7 cellular contexts compared by ENCODE assay signal in genomic region chr3:129189793-129190192, GRCh38. TPM values are rescaled to one million over a fixed set of nuclear protein-coding genes. Genes with fewer than 3 reads are reported as not detected.
DNase-seq lines count a peak whose midpoint lies in the region; ATAC-seq, FAIRE-seq and TF ChIP-seq lines count a peak whose summit lies in the region.
"Not testable (repeated sequence)": the region's sequence is repeated elsewhere in the genome, so short reads cannot be mapped to it uniquely, and the experiment has no call there.

No MANE protein-coding gene starts in this region.

- in situ Hi-C loops in gastrocnemius medialis (cut with MboI; ENCODE audit: low sequenced_read_pairs in 4 of 4), result not testable (repeated sequence)

- intact Hi-C loops in endothelial cell of umbilical vein (cut with micrococcal nuclease); gastrocnemius medialis (cut with DNase I; ENCODE audit: low total_unique reads): not testable (repeated sequence)

- H3K36me3 ChIP-seq in KMS-11 (ENCODE audit: insufficient read depth); OCI-LY3 (replicated peaks; ENCODE audit: low read depth, low read length); WERI-Rb-1; endothelial cell of umbilical vein (ENCODE audit: control insufficient read depth in 2 of 2, extremely low read depth in 1 of 2, insufficient read depth in 2 of 2, low read length in 2 of 2); gastrocnemius medialis: not testable (repeated sequence)

- not testable (repeated sequence) for H3K9ac ChIP-seq in KMS-11; endothelial cell of umbilical vein (replicated peaks; ENCODE audit: extremely low read depth, insufficient read depth, low read length)
- peak overlapping the region; percentile 37; the same call in 1 of the 2 replicates for H3K9ac ChIP-seq in OCI-LY3 (ENCODE audit: low read length)

- H3K9me1 ChIP-seq in endothelial cell of umbilical vein (replicated peaks; ENCODE audit: control insufficient read depth, extremely low read depth, insufficient read depth, low read length), result not testable (repeated sequence)

- peaks cover 54% of the 10 kb centered on the region for H3K4me1 ChIP-seq in KMS-11 (ENCODE audit: low read depth, poor library complexity, severe bottlenecking)
- peaks cover 52% of the 10 kb centered on the region for H3K4me1 ChIP-seq in OCI-LY3 (ENCODE audit: low read length)
- H3K4me1 ChIP-seq in endothelial cell of umbilical vein (ENCODE audit: control insufficient read depth, extremely low read depth, insufficient read depth, low read length), result not testable (repeated sequence)
- peaks cover 28 to 48% of the 10 kb centered on the region in 2 donors for H3K4me1 ChIP-seq in gastrocnemius medialis

- H3K27me3 ChIP-seq in KMS-11 (ENCODE audit: insufficient read depth, low read depth); OCI-LY3 (ENCODE audit: low read depth, low read length); WERI-Rb-1 (ENCODE audit: insufficient read depth, low read depth, severe bottlenecking); endothelial cell of umbilical vein (ENCODE audit: control insufficient read depth in 2 of 2, insufficient read depth in 2 of 2, low read length in 2 of 2); gastrocnemius medialis: not testable (repeated sequence)

- peak overlapping the region; percentile 73; the same call in 1 of the 2 replicates for H3K27ac ChIP-seq in KMS-11
- H3K27ac ChIP-seq in OCI-LY3 (ENCODE audit: low read length), result peak overlapping the region; percentile 94
- not testable (repeated sequence) for H3K27ac ChIP-seq in WERI-Rb-1; endothelial cell of umbilical vein (ENCODE audit: insufficient read depth, low read depth, low read length)
- peak overlapping the region in 3 of 4 donors; percentile 18 to 100 (median 96) for H3K27ac ChIP-seq in gastrocnemius medialis

- peak; percentile 10 for DNase-seq in Daoy (ENCODE audit: low read depth)
- DNase-seq in WERI-Rb-1, result peak; percentile 24
- DNase-seq in astrocyte of the hippocampus (ENCODE audit: low read depth, low spot score), result peak; percentile 51
- DNase-seq in endothelial cell of umbilical vein (ENCODE audit: low read depth, low spot score); gastrocnemius medialis: not testable (repeated sequence)

- not testable (repeated sequence) for H2AFZ ChIP-seq in KMS-11 (ENCODE audit: low read depth); OCI-LY3 (ENCODE audit: low read depth, low read length); endothelial cell of umbilical vein (ENCODE audit: low read depth, low read length)

- H3K79me2 ChIP-seq in KMS-11 (ENCODE audit: insufficient read depth, low read depth); endothelial cell of umbilical vein (ENCODE audit: control insufficient read depth, insufficient read depth, low read length): not testable (repeated sequence)
- peaks cover 21% of the 10 kb centered on the region for H3K79me2 ChIP-seq in OCI-LY3 (ENCODE audit: low read length)

- not testable (repeated sequence) for H3K9me3 ChIP-seq in OCI-LY3 (ENCODE audit: insufficient read depth, low read length); WERI-Rb-1 (ENCODE audit: severe bottlenecking); endothelial cell of umbilical vein (replicated peaks; ENCODE audit: control insufficient read depth, insufficient read depth, low read length); gastrocnemius medialis

- CTCF ChIA-PET in endothelial cell of umbilical vein (lab: Charles Lee), result not testable (repeated sequence)

- ATAC-seq in gastrocnemius medialis, result not testable (repeated sequence)

- not testable (repeated sequence) for TF ChIP-seq POLR2A in endothelial cell of umbilical vein (IDR thresholded peaks at IDR 0.05; ENCODE audit: low read depth, low read length); gastrocnemius medialis (IDR thresholded peaks at IDR 0.05)

- H4K20me1 ChIP-seq in KMS-11 (ENCODE audit: insufficient read depth); OCI-LY3 (ENCODE audit: insufficient read depth, low read length); endothelial cell of umbilical vein (replicated peaks; ENCODE audit: control insufficient read depth, extremely low read depth, insufficient read depth, low read length): not testable (repeated sequence)

- FAIRE-seq in endothelial cell of umbilical vein (lab: Jason Lieb, UNC), result peak; percentile 95

- TF ChIP-seq CTCF in KMS-11 (conservative IDR thresholded peaks at IDR 0.05; ENCODE audit: low read depth, low read length); OCI-LY3 (IDR thresholded peaks at IDR 0.05; ENCODE audit: low read depth, low read length); WERI-Rb-1 (IDR thresholded peaks at IDR 0.05; ENCODE audit: low read depth, low read length); endothelial cell of umbilical vein (IDR thresholded peaks at IDR 0.05; ENCODE audit: extremely low read depth in 1 of 2, insufficient read depth in 1 of 2, low read depth in 1 of 2, low read length in 2 of 2); gastrocnemius medialis (IDR thresholded peaks at IDR 0.05 in 4 of 5, conservative IDR thresholded peaks at IDR 0.05 in 1 of 5): not testable (repeated sequence)

- peak overlapping the region; percentile 52; the same call in 1 of the 2 replicates for H3K4me2 ChIP-seq in KMS-11
- peak overlapping the region; percentile 56 for H3K4me2 ChIP-seq in OCI-LY3 (ENCODE audit: low read length)
- H3K4me2 ChIP-seq in endothelial cell of umbilical vein (ENCODE audit: insufficient read depth, low read length), result not testable (repeated sequence)

- POLR2A ChIA-PET in endothelial cell of umbilical vein (lab: Charles Lee), result not testable (repeated sequence)

- not testable (repeated sequence) for BruUV-seq in endothelial cell of umbilical vein (replicated peaks; lab: Mats Ljungman, UMichigan)

- not testable (repeated sequence) for H3K4me3 ChIP-seq in KMS-11 (IDR thresholded peaks at IDR 0.05; ENCODE audit: insufficient read depth, low read depth, low read length); WERI-Rb-1 (ENCODE audit: low read depth, low read length); endothelial cell of umbilical vein (replicated peaks in 1 of 3; ENCODE audit: insufficient read depth in 1 of 3, low read depth in 1 of 3, low read length in 3 of 3); gastrocnemius medialis
- H3K4me3 ChIP-seq in OCI-LY3 (ENCODE audit: low read length), result peak overlapping the region; percentile 10; the same call in 1 of the 2 replicates

- dilution Hi-C loops in endothelial cell of umbilical vein (cut with MboI; ENCODE audit: extremely low pct_ligation_motif_present, low sequenced_read_pairs), result not testable (repeated sequence)

RNA-seq across cellular contexts. Expression of gene CNBP, which starts 6.1 kb away (rescaled TPM):
- 520 and 547 TPM in 2 replicates for total RNA-seq in Daoy (2014; rRNA removed; shearing (Covaris generic))
- total RNA-seq in endothelial cell of umbilical vein (197 and 205 TPM in 2 replicates), gastrocnemius medialis (1,000 to 10,000 TPM in 2 of 4 donors, 100 to 1,000 TPM in 2; 784 to 1,263 (median 979) TPM)
- polyA plus RNA-seq in endothelial cell of umbilical vein, result 152 and 196 TPM in 2 replicates
- 245 and 261 TPM in 2 replicates for polyA plus RNA-seq in endothelial cell of umbilical vein (2011; cell fraction: cytosol; rRNA removed)
- polyA plus RNA-seq in endothelial cell of umbilical vein (2011; cell fraction: nucleus; rRNA removed), result 110 and 143 TPM in 2 replicates
- polyA plus RNA-seq in endothelial cell of umbilical vein (2012), result 185 and 265 TPM in 2 replicates
- polyA minus RNA-seq in endothelial cell of umbilical vein, result 209 and 214 TPM in 2 replicates
- 226 TPM for polyA minus RNA-seq in endothelial cell of umbilical vein (2011; cell fraction: cytosol; rRNA and poly(A)+ RNA removed)
- polyA minus RNA-seq in endothelial cell of umbilical vein (2011; cell fraction: nucleus; rRNA and poly(A)+ RNA removed), result 47.3 and 58.8 TPM in 2 replicates

RNA-seq across cellular contexts. Expression of gene ISY1, which starts 28.9 kb away (rescaled TPM):
- 65.7 and 91.0 TPM in 2 replicates for total RNA-seq in Daoy (2014; rRNA removed; shearing (Covaris generic))
- 50.6 and 59.4 TPM in 2 replicates for total RNA-seq in endothelial cell of umbilical vein
- 50.7 and 65.1 TPM in 2 replicates for polyA plus RNA-seq in endothelial cell of umbilical vein
- 48.7 and 49.6 TPM in 2 replicates for polyA plus RNA-seq in endothelial cell of umbilical vein (2011; cell fraction: cytosol; rRNA removed)
- 16.5 and 18.1 TPM in 2 replicates for polyA plus RNA-seq in endothelial cell of umbilical vein (2011; cell fraction: nucleus; rRNA removed)
- polyA plus RNA-seq in endothelial cell of umbilical vein (2012), result 31.5 and 48.7 TPM in 2 replicates
- polyA minus RNA-seq in endothelial cell of umbilical vein, result 20.0 and 22.6 TPM in 2 replicates
- polyA minus RNA-seq in endothelial cell of umbilical vein (2011; cell fraction: cytosol; rRNA and poly(A)+ RNA removed), result 25.5 TPM
- polyA minus RNA-seq in endothelial cell of umbilical vein (2011; cell fraction: nucleus; rRNA and poly(A)+ RNA removed), result 7.5 and 12.3 TPM in 2 replicates
- total RNA-seq in gastrocnemius medialis, result 10 to 100 TPM; 19.6 to 34.9 (median 22.3) TPM

RNA-seq across cellular contexts. Expression of gene COPG1, which starts 59.6 kb away (rescaled TPM):
- 215 and 218 TPM in 2 replicates for total RNA-seq in Daoy (2014; rRNA removed; shearing (Covaris generic))
- 202 and 203 TPM in 2 replicates for total RNA-seq in endothelial cell of umbilical vein
- polyA plus RNA-seq in endothelial cell of umbilical vein, result 112 and 113 TPM in 2 replicates
- 114 and 134 TPM in 2 replicates for polyA plus RNA-seq in endothelial cell of umbilical vein (2011; cell fraction: cytosol; rRNA removed)
- 170 and 176 TPM in 2 replicates for polyA plus RNA-seq in endothelial cell of umbilical vein (2011; cell fraction: nucleus; rRNA removed)
- polyA plus RNA-seq in endothelial cell of umbilical vein (2012), result 166 and 187 TPM in 2 replicates
- polyA minus RNA-seq in endothelial cell of umbilical vein, result 280 and 310 TPM in 2 replicates
- 97.3 TPM for polyA minus RNA-seq in endothelial cell of umbilical vein (2011; cell fraction: cytosol; rRNA and poly(A)+ RNA removed)
- 127 and 133 TPM in 2 replicates for polyA minus RNA-seq in endothelial cell of umbilical vein (2011; cell fraction: nucleus; rRNA and poly(A)+ RNA removed)
- 100 to 1,000 TPM in 1 of 4 donors, 10 to 100 TPM in 3; 59.7 to 101 (median 79.8) TPM for total RNA-seq in gastrocnemius medialis
